ENCODE assay signal across 8 cellular contexts in genomic region chr9:36572515-36573418, GRCh38. TPM values are rescaled to one million over a fixed set of nuclear protein-coding genes. Genes with fewer than 3 reads are reported as not detected.
A peak's percentile ranks its signal among the peaks of the same experiment; 100 is the strongest.
DNase-seq lines count a peak whose midpoint lies in the region; ATAC-seq and TF ChIP-seq lines count a peak whose summit lies in the region.

MELK (plus strand) TSS chr9:36572895; CDS start chr9:36581682, 8,787 bp downstream.

- H2AFZ ChIP-seq in SK-N-SH (ENCODE audit: low read depth), result peak within 1 kb of the TSS; percentile 95

- no peaks in the 10 kb centered on the region for H3K27me3 Mint-ChIP-seq in activated naive CD4-positive, alpha-beta T cell treated with anti-CD3 and anti-CD28 coated beads for 36 hours (ENCODE audit: low read depth)

- no peaks in the 10 kb centered on the region for H3K9me3 Mint-ChIP-seq in activated naive CD4-positive, alpha-beta T cell treated with anti-CD3 and anti-CD28 coated beads for 36 hours

- peaks cover 20% of the 10 kb centered on the region for H3F3A ChIP-seq in SK-N-SH (replicated peaks; ENCODE audit: insufficient read depth)

- peaks cover 3 to 7% of the 10 kb centered on the region in 2 experiments; a peak in 3 of 4 replicates for H3K4me1 ChIP-seq in SK-N-SH (ENCODE audit: control insufficient read depth in 1 of 2, insufficient read depth in 2 of 2, low read depth in 1 of 2, low read length in 1 of 2)

- H3K4me1 Mint-ChIP-seq in activated naive CD4-positive, alpha-beta T cell treated with anti-CD3 and anti-CD28 coated beads for 36 hours (ENCODE audit: low read depth), result peaks cover 27% of the 10 kb centered on the region

- no peaks in the 10 kb centered on the region for H3K9me2 ChIP-seq in SK-N-SH

- no peak for TF ChIP-seq RAD21 in SK-N-SH (IDR thresholded peaks at IDR 0.05; ENCODE audit: low read length)

- WGBS in SK-N-SH (ENCODE audit: low lambda C conversion rate), result 2% methylated on average over 36 of the region's 74 CpGs

- no peaks in the 10 kb centered on the region for H3K9me3 ChIP-seq in SK-N-SH

- TF ChIP-seq EP300 in SK-N-SH (IDR thresholded peaks at IDR 0.05; ENCODE audit: borderline replicate concordance in 1 of 2, low read depth in 1 of 2, low read length in 1 of 2), result no peak

- intact Hi-C loops in activated naive CD4-positive, alpha-beta T cell treated with anti-CD3 and anti-CD28 coated beads for 36 hours (cut with micrococcal nuclease), result loop anchor here (1.0 to 10.0 kb wide), 5 partner anchors 70 to 194 kb away; no protein-coding TSS in a partner anchor

- no peak for TF ChIP-seq CTCF in SK-N-SH (IDR thresholded peaks at IDR 0.05)

- peak within 1 kb of the TSS; percentile 95 for H3K4me3 Mint-ChIP-seq in activated naive CD4-positive, alpha-beta T cell treated with anti-CD3 and anti-CD28 coated beads for 36 hours

- no peaks in the 10 kb centered on the region for H3K27me3 ChIP-seq in SK-N-SH (ENCODE audit: insufficient read depth)

- peak within 1 kb of the TSS; percentile 81 to 87 for H3K4me3 ChIP-seq in SK-N-SH (ENCODE audit: low read depth in 2 of 2, low read length in 1 of 2)

- CTCF ChIA-PET in SK-N-SH (lab: Yijun Ruan, JAX), result interaction anchor here (1.3 kb wide), 1 partner anchor 18 kb away, joined by 4 read pairs; no protein-coding TSS in a partner anchor
- CTCF ChIA-PET in activated naive CD4-positive, alpha-beta T cell treated with anti-CD3 and anti-CD28 coated beads for 36 hours (lab: Charles Lee), result interaction anchor here (0.9 kb wide), 1 partner anchor 17 kb away, joined by 3 read pairs; no protein-coding TSS in a partner anchor

- H3K27ac ChIP-seq in SK-N-SH (ENCODE audit: low read depth in 2 of 2, low read length in 1 of 2), result peak within 1 kb of the TSS; percentile 75 to 82
- peak within 1 kb of the TSS; percentile 68 for H3K27ac ChIP-seq in substantia nigra (ENCODE audit: low read depth, low read length, poor library complexity, severe bottlenecking)

- POLR2A ChIA-PET in SK-N-SH (lab: Yijun Ruan, JAX), result no interaction called here

- H3K36me3 ChIP-seq in SK-N-SH (replicated peaks in 1 of 2; ENCODE audit: control insufficient read depth in 1 of 2, insufficient read depth in 2 of 2, low read length in 1 of 2), result no peaks in the 10 kb centered on the region

- H4K20me1 ChIP-seq in SK-N-SH (ENCODE audit: insufficient read depth), result no peaks in the 10 kb centered on the region

- H3K4me2 ChIP-seq in SK-N-SH, result peak within 1 kb of the TSS; percentile 92

- peak within 1 kb of the TSS; percentile 81 for H3K27ac Mint-ChIP-seq in activated naive CD4-positive, alpha-beta T cell treated with anti-CD3 and anti-CD28 coated beads for 36 hours

- peak; percentile 79 for DNase-seq in DMS79 treated with DMSO at 0.1 percent for 48 hours (lab: John Stamatoyannopoulos, UW)
- DNase-seq in M059J (ENCODE audit: low read depth), result peak; percentile 84
- DNase-seq in SK-N-SH, result peak; percentile 99
- peak; percentile 86 for DNase-seq in activated naive CD4-positive, alpha-beta T cell treated with anti-CD3 and anti-CD28 coated beads for 36 hours
- peak; percentile 96 for DNase-seq in germinal center (ENCODE audit: low spot score)
- DNase-seq in nucleus accumbens (lab: John Stamatoyannopoulos, UW), result peak in 51 of 56 donors; percentile 5 to 87 (median 55)
- DNase-seq in substantia nigra (lab: John Stamatoyannopoulos, UW), result peak in 46 of 49 donors; percentile 11 to 84 (median 56)

- H3K9ac ChIP-seq in SK-N-SH, result peak within 1 kb of the TSS; percentile 87

- peak; percentile 81 for ATAC-seq in GM21737 (IDR thresholded peaks at IDR 0.05; ENCODE audit: unreplicated experiment)

- H3K79me2 ChIP-seq in SK-N-SH (ENCODE audit: insufficient read depth), result peaks cover 51% of the 10 kb centered on the region

- H3K36me3 Mint-ChIP-seq in activated naive CD4-positive, alpha-beta T cell treated with anti-CD3 and anti-CD28 coated beads for 36 hours (ENCODE audit: low read depth), result peaks cover 28% of the 10 kb centered on the region

TF ChIP-seq in SK-N-SH, 30 proteins besides CTCF, POLR2A, EP300 and RAD21:
- TF ChIP-seq POLR2AphosphoS5 (IDR thresholded peaks at IDR 0.05; ENCODE audit: low read depth, low read length) (peak; percentile 94), FOXM1 (IDR thresholded peaks at IDR 0.05; ENCODE audit: low read depth) (0 out of 2 replicates have a peak, but pooled peaks have one; percentile 23), NRF1 (IDR thresholded peaks at IDR 0.05; ENCODE audit: low read depth, low read length) (peak; percentile 11; the same call in 1 of the 2 replicates), MXI1 (IDR thresholded peaks at IDR 0.05; ENCODE audit: low read depth, low read length) (peak; percentile 77), TAF1 (IDR thresholded peaks at IDR 0.05; ENCODE audit: borderline replicate concordance, low read depth, low read length) (peak; percentile 77; the same call in 1 of the 2 replicates), ELF1 (IDR thresholded peaks at IDR 0.05) (no peak), GABPA (IDR thresholded peaks at IDR 0.05; ENCODE audit: low read depth) (peak; percentile 85), FOXJ3 (CRISPR knock-in tag; IDR thresholded peaks at IDR 0.05) (no peak), YY1 (IDR thresholded peaks at IDR 0.05; ENCODE audit: low read depth) (peak; percentile 18; the same call in 1 of the 2 replicates), SIN3A (IDR thresholded peaks at IDR 0.05; ENCODE audit: borderline replicate concordance, low read depth, low read length) (peak; percentile 57; the same call in 1 of the 2 replicates)
- TF ChIP-seq, protein P1, sequence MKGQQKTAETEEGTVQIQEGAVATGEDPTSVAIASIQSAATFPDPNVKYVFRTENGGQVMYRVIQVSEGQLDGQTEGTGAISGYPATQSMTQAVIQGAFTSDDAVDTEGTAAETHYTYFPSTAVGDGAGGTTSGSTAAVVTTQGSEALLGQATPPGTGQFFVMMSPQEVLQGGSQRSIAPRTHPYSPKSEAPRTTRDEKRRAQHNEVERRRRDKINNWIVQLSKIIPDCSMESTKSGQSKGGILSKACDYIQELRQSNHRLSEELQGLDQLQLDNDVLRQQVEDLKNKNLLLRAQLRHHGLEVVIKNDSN (IDR thresholded peaks at IDR 0.05; ENCODE audit: borderline replicate concordance, low read depth), result peak; percentile 32; the same call in 1 of the 2 replicates
- TF ChIP-seq, protein P2, sequence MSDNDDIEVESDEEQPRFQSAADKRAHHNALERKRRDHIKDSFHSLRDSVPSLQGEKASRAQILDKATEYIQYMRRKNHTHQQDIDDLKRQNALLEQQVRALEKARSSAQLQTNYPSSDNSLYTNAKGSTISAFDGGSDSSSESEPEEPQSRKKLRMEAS (IDR thresholded peaks at IDR 0.05; ENCODE audit: low read depth), result 0 out of 2 replicates have a peak, but pooled peaks have one; percentile 12
- TF ChIP-seq, protein P3, sequence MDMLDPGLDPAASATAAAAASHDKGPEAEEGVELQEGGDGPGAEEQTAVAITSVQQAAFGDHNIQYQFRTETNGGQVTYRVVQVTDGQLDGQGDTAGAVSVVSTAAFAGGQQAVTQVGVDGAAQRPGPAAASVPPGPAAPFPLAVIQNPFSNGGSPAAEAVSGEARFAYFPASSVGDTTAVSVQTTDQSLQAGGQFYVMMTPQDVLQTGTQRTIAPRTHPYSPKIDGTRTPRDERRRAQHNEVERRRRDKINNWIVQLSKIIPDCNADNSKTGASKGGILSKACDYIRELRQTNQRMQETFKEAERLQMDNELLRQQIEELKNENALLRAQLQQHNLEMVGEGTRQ (IDR thresholded peaks at IDR 0.05; ENCODE audit: borderline replicate concordance, low read depth, low read length), result no peak

RNA-seq across cellular contexts. Expression of gene MELK, which starts in this region (rescaled TPM):
- total RNA-seq in M059J (2014; rRNA removed; shearing (Covaris generic)), result 121 and 124 TPM in 2 replicates
- 16.5 and 18.0 TPM in 2 replicates for polyA plus RNA-seq in SK-N-SH (2012; rRNA removed)
- polyA plus RNA-seq in SK-N-SH (2012; cell fraction: cytosol; rRNA removed), result 22.3 and 26.8 TPM in 2 replicates
- 7.7 and 16.1 TPM in 2 replicates for polyA plus RNA-seq in SK-N-SH (2012; cell fraction: nucleus; rRNA removed)
- 10 to 100 TPM; 53.9 to 55.3 TPM for total RNA-seq in activated naive CD4-positive, alpha-beta T cell treated with anti-CD3 and anti-CD28 coated beads for 36 hours

Comparison
In these comparisons a context has a peak if more than half of its experiments do, and no peak if none do; other contexts are left out.
1. Peak in every context shown above with its lines: DNase-seq, ATAC-seq, H3K4me3 ChIP-seq and H3K27ac ChIP-seq.